Comparison of ENCODE assay signal across 8 cellular contexts in genomic region chrX:155611302-155611701, GRCh38. TPM values are rescaled to one million over a fixed set of nuclear protein-coding genes. Genes with fewer than 3 reads are reported as not detected.
DNase-seq lines count a peak whose midpoint lies in the region; TF ChIP-seq lines count a peak whose summit lies in the region.

No MANE protein-coding gene starts in this region.

- no peak overlapping the region for H3K9ac ChIP-seq in parathyroid adenoma

- no peaks in the 10 kb centered on the region for H3K27me3 Mint-ChIP-seq in Calu3 (ENCODE audit: unreplicated experiment)

- H3K27me3 ChIP-seq in ectodermal cell (ENCODE audit: control insufficient read depth, insufficient read depth, low read length, poor library complexity, severe bottlenecking) (no peaks in the 10 kb centered on the region), parathyroid adenoma (ENCODE audit: control insufficient read depth, insufficient read depth, low read length) (no peaks in the 10 kb centered on the region)

- peaks cover 4% of the 10 kb centered on the region for H3K9me3 Mint-ChIP-seq in Calu3 (ENCODE audit: low read depth, unreplicated experiment)

- no TSS peak for BruUV-seq in Calu3 (replicated peaks; lab: Mats Ljungman, UMichigan)

- CTCF ChIA-PET in Calu3 (lab: Charles Lee), result no interaction called here

- no peaks in the 10 kb centered on the region for H3K4me1 Mint-ChIP-seq in Calu3 (ENCODE audit: low read depth, unreplicated experiment)

- H2AFZ ChIP-seq in parathyroid adenoma, result no peak overlapping the region

- H3K27ac ChIP-seq in ectodermal cell (ENCODE audit: insufficient read depth, low read depth, low read length, poor library complexity, severe bottlenecking) (no peak overlapping the region), parathyroid adenoma (peak overlapping the region; percentile 4)

- H3K4me3 Mint-ChIP-seq in Calu3 (ENCODE audit: low read depth, unreplicated experiment), result peak overlapping the region; percentile 86

- TF ChIP-seq CTCF in Calu3 (IDR thresholded peaks at IDR 0.05; ENCODE audit: unreplicated experiment) (no peak), parathyroid adenoma (IDR thresholded peaks at IDR 0.05) (no peak)

- intact Hi-C loops in Calu3 (cut with micrococcal nuclease; ENCODE audit: unreplicated experiment), result no loop called here

- peaks cover 15% of the 10 kb centered on the region for H3K36me3 Mint-ChIP-seq in Calu3 (ENCODE audit: insufficient read depth, unreplicated experiment)

- H3K36me3 ChIP-seq in ectodermal cell (ENCODE audit: control insufficient read depth, insufficient read depth, low read length) (no peaks in the 10 kb centered on the region), parathyroid adenoma (ENCODE audit: control insufficient read depth, insufficient read depth, low read length) (no peaks in the 10 kb centered on the region)

- H3K27ac Mint-ChIP-seq in Calu3 (ENCODE audit: unreplicated experiment), result no peak overlapping the region

- peaks cover 15% of the 10 kb centered on the region for H3K79me2 ChIP-seq in parathyroid adenoma

- H3K4me1 ChIP-seq in ectodermal cell (ENCODE audit: control insufficient read depth, insufficient read depth, low read length) (no peaks in the 10 kb centered on the region), parathyroid adenoma (no peaks in the 10 kb centered on the region)

- no peaks in the 10 kb centered on the region for H3K9me3 ChIP-seq in ectodermal cell (ENCODE audit: control insufficient read depth, low read length)
- H3K9me3 ChIP-seq in parathyroid adenoma (ENCODE audit: control insufficient read depth, low read length), result no peaks in the 10 kb centered on the region

- peak overlapping the region; percentile 73 for H3K4me2 ChIP-seq in parathyroid adenoma (ENCODE audit: low read length)

- 64 to 100% methylated on average over 1 of the region's 2 CpGs for WGBS in ectodermal cell, 2 experiments

- DNase-seq in Calu3 (no peak), MV-4-11 (lab: John Stamatoyannopoulos, UW) (peak; percentile 8), GDM1 (lab: John Stamatoyannopoulos, UW) (no peak), NCI-H2196 (lab: John Stamatoyannopoulos, UW; ENCODE audit: unreplicated experiment) (no peak), NCI-H1048 (lab: John Stamatoyannopoulos, UW) (no peak), DMS79 treated with DMSO at 0.1 percent for 48 hours (lab: John Stamatoyannopoulos, UW) (no peak)

- peak overlapping the region; percentile 67 for H3K4me3 ChIP-seq in ectodermal cell (ENCODE audit: insufficient read depth, low read depth, low read length)
- H3K4me3 ChIP-seq in parathyroid adenoma (ENCODE audit: low read depth, low read length), result peak overlapping the region; percentile 71

RNA-seq across cellular contexts. Expression of gene SPRY3, which starts 1.1 kb away (rescaled TPM):
- 0.51 and 0.54 TPM in 2 replicates for total RNA-seq in Calu3 (2022)
- 1.3 TPM for polyA plus RNA-seq in ectodermal cell (2013, experiment 1 of 4)
- 1.1 TPM for polyA plus RNA-seq in ectodermal cell (2013, experiment 2 of 4)
- 0.96 TPM for polyA plus RNA-seq in ectodermal cell (2013, experiment 3 of 4)
- polyA plus RNA-seq in ectodermal cell (2013, experiment 4 of 4), result 1.1 TPM

RNA-seq across cellular contexts. Expression of gene TMLHE, which starts 1.4 kb away (rescaled TPM):
- 21.3 and 21.5 TPM in 2 replicates for total RNA-seq in Calu3 (2022)
- 14.8 TPM for polyA plus RNA-seq in ectodermal cell (2013, experiment 1 of 4)
- polyA plus RNA-seq in ectodermal cell (2013, experiment 2 of 4), result 17.1 TPM
- polyA plus RNA-seq in ectodermal cell (2013, experiment 3 of 4), result 15.3 TPM
- polyA plus RNA-seq in ectodermal cell (2013, experiment 4 of 4), result 19.6 TPM
